Comparison of ENCODE assay signal across 8 cellular contexts in the genomic region with DNA sequence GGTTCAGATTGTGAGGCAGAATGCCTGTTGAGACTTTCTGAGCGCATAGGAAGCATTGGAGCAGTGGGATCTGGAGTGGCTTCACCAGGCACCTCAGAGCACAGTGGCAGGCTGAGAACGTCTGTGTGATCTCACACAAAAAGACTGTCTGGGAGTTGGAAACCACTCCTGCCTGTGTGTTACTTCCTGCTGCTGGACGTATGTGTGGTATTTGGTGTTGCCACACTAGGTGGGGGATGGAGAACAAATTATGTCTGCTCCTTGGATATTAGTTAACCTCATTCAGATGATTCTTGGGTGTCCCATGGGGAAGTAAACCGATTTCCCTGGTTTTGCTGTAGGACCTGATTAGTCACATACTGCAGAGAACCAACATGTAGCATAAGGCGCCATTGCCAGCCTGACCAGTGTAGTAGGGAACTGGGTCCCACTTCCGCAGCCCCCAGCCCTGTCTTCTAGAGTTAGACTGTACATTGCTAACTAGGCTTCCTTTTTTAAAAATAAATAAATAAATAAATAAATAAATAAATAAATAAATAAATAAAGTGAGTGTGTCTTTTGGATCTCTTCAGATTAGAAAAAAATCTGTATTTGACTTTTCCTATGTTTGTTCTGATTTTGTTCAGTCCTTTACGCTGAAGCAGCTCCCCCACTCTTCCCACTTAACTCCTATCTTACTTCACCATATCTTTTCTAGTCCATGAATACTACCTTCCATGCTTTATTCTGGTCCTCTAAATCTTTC. TPM values are rescaled to one million over a fixed set of nuclear protein-coding genes. Genes with fewer than 3 reads are reported as not detected.
DNase-seq lines count a peak whose midpoint lies in the region; ATAC-seq, FAIRE-seq and TF ChIP-seq lines count a peak whose summit lies in the region.

No MANE protein-coding gene starts in this region.

- H4K20me1 ChIP-seq in Loucy (ENCODE audit: insufficient read depth, low read length, poor library complexity, severe bottlenecking), result peaks cover 77% of the 10 kb centered on the region

- H3K4me3 Mint-ChIP-seq in naive thymus-derived CD4-positive, alpha-beta T cell, result no peak overlapping the region

- H3K27me3 ChIP-seq in Loucy (ENCODE audit: insufficient read depth, low read length, poor library complexity, severe bottlenecking) (no peaks in the 10 kb centered on the region), bronchial epithelial cell (ENCODE audit: control insufficient read depth, insufficient read depth, low read length) (no peaks in the 10 kb centered on the region)
- no peaks in the 10 kb centered on the region for H3K27me3 ChIP-seq in naive thymus-derived CD4-positive, alpha-beta T cell (ENCODE audit: control insufficient read depth in 2 of 2, insufficient read depth in 2 of 2, low read length in 2 of 2)

- H3K27me3 Mint-ChIP-seq in naive thymus-derived CD4-positive, alpha-beta T cell, result no peaks in the 10 kb centered on the region

- H3K36me3 ChIP-seq in Loucy (ENCODE audit: insufficient read depth, low read length), result no peaks in the 10 kb centered on the region
- H3K36me3 ChIP-seq in bronchial epithelial cell (ENCODE audit: control insufficient read depth, insufficient read depth, low read length), result no peaks in the 10 kb centered on the region
- H3K36me3 ChIP-seq in naive thymus-derived CD4-positive, alpha-beta T cell (ENCODE audit: control insufficient read depth in 2 of 3, insufficient read depth in 3 of 3, low read length in 3 of 3), result no peaks in the 10 kb centered on the region

- no peak for FAIRE-seq in bronchial epithelial cell (lab: Jason Lieb, UNC)

- no peaks in the 10 kb centered on the region for H3K9me2 ChIP-seq in Loucy (replicated peaks; ENCODE audit: low read depth, low read length)

- H3F3A ChIP-seq in Loucy (ENCODE audit: low read depth), result no peaks in the 10 kb centered on the region

- CTCF ChIA-PET in naive thymus-derived CD4-positive, alpha-beta T cell (lab: Charles Lee), result no interaction called here

- H3K4me1 ChIP-seq in Loucy (ENCODE audit: insufficient read depth, low read length, poor library complexity, severe bottlenecking), result peaks cover 94% of the 10 kb centered on the region
- H3K4me1 ChIP-seq in naive thymus-derived CD4-positive, alpha-beta T cell (ENCODE audit: control insufficient read depth in 2 of 2, insufficient read depth in 2 of 2, low read length in 2 of 2), result peaks cover 5 to 7% of the 10 kb centered on the region in 2 donors

- ATAC-seq in naive thymus-derived CD4-positive, alpha-beta T cell, result peak; percentile 71
- no peak for ATAC-seq in GM18520 (IDR thresholded peaks at IDR 0.05; ENCODE audit: unreplicated experiment)

- no peak overlapping the region for H3K27ac Mint-ChIP-seq in naive thymus-derived CD4-positive, alpha-beta T cell

- peak; percentile 97 for DNase-seq in EH (ENCODE audit: low read depth)
- DNase-seq in bronchial epithelial cell (ENCODE audit: low read depth), result peak; percentile 76
- no peak for DNase-seq in naive thymus-derived CD4-positive, alpha-beta T cell
- no peak for DNase-seq in NCI-H446 treated with DMSO at 0.1 percent for 48 hours (lab: John Stamatoyannopoulos, UW)
- no peak for DNase-seq in iPS-NIHi11 (ENCODE audit: low spot score)
- DNase-seq in epidermal melanocyte (ENCODE audit: insufficient read length, low spot score), result no peak

- no peak overlapping the region for H3K27ac ChIP-seq in naive thymus-derived CD4-positive, alpha-beta T cell (ENCODE audit: low read depth, low read length)

- peaks cover 11 to 63% (median 18%) of the 10 kb centered on the region in 7 donors for H3K4me1 Mint-ChIP-seq in naive thymus-derived CD4-positive, alpha-beta T cell

- H3K36me3 Mint-ChIP-seq in naive thymus-derived CD4-positive, alpha-beta T cell, result peaks cover 0 to 9% (median 0%) of the 10 kb centered on the region in 5 donors

- peak overlapping the region; percentile 33 for H3K4me3 ChIP-seq in Loucy (ENCODE audit: low read length, poor library complexity, severe bottlenecking)
- H3K4me3 ChIP-seq in bronchial epithelial cell (ENCODE audit: low read depth, low read length), result no peak overlapping the region
- no peak overlapping the region for H3K4me3 ChIP-seq in naive thymus-derived CD4-positive, alpha-beta T cell (ENCODE audit: low read length)

- POLR2A ChIA-PET in naive thymus-derived CD4-positive, alpha-beta T cell (lab: Charles Lee), result no interaction called here

- H3K9me3 ChIP-seq in Loucy (ENCODE audit: insufficient read depth, low read depth, low read length), result no peaks in the 10 kb centered on the region
- H3K9me3 ChIP-seq in naive thymus-derived CD4-positive, alpha-beta T cell (ENCODE audit: control insufficient read depth in 2 of 3, low read length in 3 of 3), result no peaks in the 10 kb centered on the region

- peak overlapping the region; percentile 73 for H3K4me2 ChIP-seq in Loucy (ENCODE audit: low read depth, low read length, poor library complexity, severe bottlenecking)

- no peaks in the 10 kb centered on the region for H3K9me3 Mint-ChIP-seq in naive thymus-derived CD4-positive, alpha-beta T cell

- TF ChIP-seq CTCF in Loucy (conservative IDR thresholded peaks at IDR 0.05; ENCODE audit: low read length) (no peak), bronchial epithelial cell (IDR thresholded peaks at IDR 0.05; ENCODE audit: insufficient read depth, low read length, severe bottlenecking) (no peak)

- intact Hi-C loops in naive thymus-derived CD4-positive, alpha-beta T cell (cut with micrococcal nuclease), result no loop called here

- peak overlapping the region; percentile 52 for H3K9ac ChIP-seq in Loucy (ENCODE audit: low read depth, low read length, poor library complexity, severe bottlenecking)

- no peak overlapping the region for H2AFZ ChIP-seq in Loucy (ENCODE audit: low read length)

- H3K79me2 ChIP-seq in Loucy (ENCODE audit: insufficient read depth, low read length), result peaks cover 95% of the 10 kb centered on the region

RNA-seq across cellular contexts. Expression of a gene that starts 26.9 kb away (rescaled TPM):
- 78.2 and 92.7 TPM in 2 replicates for total RNA-seq in bronchial epithelial cell
- total RNA-seq in naive thymus-derived CD4-positive, alpha-beta T cell, result 10 to 100 TPM in 1 of 5 experiments, 1 to 10 TPM in 2, under 1 TPM in 2; 0.89 to 32.7 (median 1.2) TPM
- polyA plus RNA-seq in naive thymus-derived CD4-positive, alpha-beta T cell, result 1 to 10 TPM; 1.0 to 1.2 TPM

Comparison
In these comparisons a context has a peak if more than half of its experiments do, and no peak if none do; other contexts are left out.
1. DNase-seq: peak in EH (single experiment) and bronchial epithelial cell (single experiment); none in naive thymus-derived CD4-positive, alpha-beta T cell (0 of 9), NCI-H446 treated with DMSO at 0.1 percent for 48 hours (single experiment), iPS-NIHi11 (single experiment) and epidermal melanocyte (single experiment).